In genomic region chr19:898663-899062, GRCh38 we compare ENCODE assay signal across 13 cellular contexts. TPM values are rescaled to one million over a fixed set of nuclear protein-coding genes. Genes with fewer than 3 reads are reported as not detected.
DNase-seq lines count a peak whose midpoint lies in the region; ATAC-seq and TF ChIP-seq lines count a peak whose summit lies in the region.
"Had no signal": no experiment of that assay in that cellular context is flagged by ENCODE, and none has a peak within 500 bp of the region (broad histone marks: within the 10 kb centered on the region; RNA-seq: fewer than 3 reads in every experiment).

No MANE protein-coding gene starts in this region.

- no peak for ATAC-seq in GM19351 (IDR thresholded peaks at IDR 0.05; ENCODE audit: unreplicated experiment)
- ATAC-seq: natural killer cell treated with Interleukin-12 subunit alpha and Interleukin-12 subunit beta and Interleukin-15 and Interleukin-18, amount 100 ng/mL, for 72 hours had no signal

- H3K4me3 ChIP-seq in dorsolateral prefrontal cortex, result peak overlapping the region in 1 of 59 donors; percentile 8
- H3K4me3 ChIP-seq: thoracic aorta had no signal

- peak; percentile 45 for DNase-seq in stimulated activated CD4-positive, alpha-beta T cell treated with anti-CD3 and anti-CD28 coated beads, Interleukin-15, amount 100 ng/mL, for 24 hours
- no peak for DNase-seq in stimulated activated CD4-positive, alpha-beta T cell treated with anti-CD3 and anti-CD28 coated beads, Interleukin-4, amount 100 ng/mL, for 1 hour
- DNase-seq in NCI-H2227 treated with DMSO at 0.1 percent for 48 hours (lab: John Stamatoyannopoulos, UW), result peak; percentile 25
- peak; percentile 54 to 92 (median 82) for DNase-seq in dorsolateral prefrontal cortex
- DNase-seq in NCI-H2029 treated with DMSO at 0.1 percent for 48 hours (lab: John Stamatoyannopoulos, UW), result no peak
- DNase-seq in central memory CD4-positive, alpha-beta T cell, result no peak
- DNase-seq: erythroblast; stimulated activated CD4-positive, alpha-beta T cell treated with anti-CD3 and anti-CD28 coated beads, Interleukin-1b, Interleukin-23, amount 100 ng/mL, for 48 hours had no signal

- intact Hi-C loops in dorsolateral prefrontal cortex (cut with DNase I), result loop anchor here in 1 of 2 donors (10.0 kb wide), 1 partner anchor 324 kb away; the partner anchor contains the start of gene BSG

- TF ChIP-seq CTCF in dorsolateral prefrontal cortex (IDR thresholded peaks at IDR 0.05 in 54 of 56, conservative IDR thresholded peaks at IDR 0.05 in 2 of 56; ENCODE audit: low read depth in 1 of 56, partially characterized antibody in 56 of 56), result no peak

- H3K27ac ChIP-seq in dorsolateral prefrontal cortex, result peak overlapping the region in 49 of 59 donors; percentile 3 to 85 (median 66)
- peak overlapping the region; percentile 64 for H3K27ac ChIP-seq in temporal lobe (ENCODE audit: low read depth, low read length)
- H3K27ac ChIP-seq: thoracic aorta had no signal

- H3K27me3 ChIP-seq in dorsolateral prefrontal cortex, result no peaks in the 10 kb centered on the region

RNA-seq across cellular contexts. Expression of gene RNU6-9, which starts 5.4 kb away (rescaled TPM):
- not detected for total RNA-seq in dorsolateral prefrontal cortex
- not detected for total RNA-seq in temporal lobe
- total RNA-seq: CD4-positive, CD25-positive, alpha-beta regulatory T cell; natural killer cell treated with Interleukin-12 subunit alpha and Interleukin-12 subunit beta and Interleukin-15 and Interleukin-18, amount 100 ng/mL, for 72 hours; thoracic aorta had no signal

RNA-seq across cellular contexts. Expression of gene MED16, which starts 5.7 kb away (rescaled TPM):
- total RNA-seq in dorsolateral prefrontal cortex (100 to 1,000 TPM in 1 of 120 experiments, 10 to 100 TPM in 119; 48.8 to 100 (median 63.9) TPM), temporal lobe (24.8 TPM)

RNA-seq across cellular contexts. Expression of gene R3HDM4, which starts 14.4 kb away (rescaled TPM):
- total RNA-seq in dorsolateral prefrontal cortex (10 to 100 TPM; 26.1 to 60.5 (median 37.5) TPM), temporal lobe (24.6 TPM)

RNA-seq across cellular contexts. Expression of gene KISS1R, which starts 18.5 kb away (rescaled TPM):
- total RNA-seq in dorsolateral prefrontal cortex (1 to 10 TPM in 59 of 120 experiments, under 1 TPM in 56, not detected in 5; 0.29 to 3.5 (median 1.0) TPM), temporal lobe (0.49 TPM)
- total RNA-seq: thoracic aorta had no signal

RNA-seq across cellular contexts. Expression of gene ARID3A, which starts 27.2 kb away (rescaled TPM):
- total RNA-seq in dorsolateral prefrontal cortex, result 10 to 100 TPM in 40 of 120 experiments, 1 to 10 TPM in 80; 3.8 to 17.6 (median 8.7) TPM
- 1.5 TPM for total RNA-seq in temporal lobe

Comparison
In these comparisons a context has a peak if more than half of its experiments do, and no peak if none do; other contexts are left out.
1. DNase-seq: peak in stimulated activated CD4-positive, alpha-beta T cell treated with anti-CD3 and anti-CD28 coated beads, Interleukin-15, amount 100 ng/mL, for 24 hours (single experiment), NCI-H2227 treated with DMSO at 0.1 percent for 48 hours (single experiment) and dorsolateral prefrontal cortex (10 of 10); none in stimulated activated CD4-positive, alpha-beta T cell treated with anti-CD3 and anti-CD28 coated beads, Interleukin-4, amount 100 ng/mL, for 1 hour (single experiment), NCI-H2029 treated with DMSO at 0.1 percent for 48 hours (single experiment) and central memory CD4-positive, alpha-beta T cell (single experiment).